In the genomic region with DNA sequence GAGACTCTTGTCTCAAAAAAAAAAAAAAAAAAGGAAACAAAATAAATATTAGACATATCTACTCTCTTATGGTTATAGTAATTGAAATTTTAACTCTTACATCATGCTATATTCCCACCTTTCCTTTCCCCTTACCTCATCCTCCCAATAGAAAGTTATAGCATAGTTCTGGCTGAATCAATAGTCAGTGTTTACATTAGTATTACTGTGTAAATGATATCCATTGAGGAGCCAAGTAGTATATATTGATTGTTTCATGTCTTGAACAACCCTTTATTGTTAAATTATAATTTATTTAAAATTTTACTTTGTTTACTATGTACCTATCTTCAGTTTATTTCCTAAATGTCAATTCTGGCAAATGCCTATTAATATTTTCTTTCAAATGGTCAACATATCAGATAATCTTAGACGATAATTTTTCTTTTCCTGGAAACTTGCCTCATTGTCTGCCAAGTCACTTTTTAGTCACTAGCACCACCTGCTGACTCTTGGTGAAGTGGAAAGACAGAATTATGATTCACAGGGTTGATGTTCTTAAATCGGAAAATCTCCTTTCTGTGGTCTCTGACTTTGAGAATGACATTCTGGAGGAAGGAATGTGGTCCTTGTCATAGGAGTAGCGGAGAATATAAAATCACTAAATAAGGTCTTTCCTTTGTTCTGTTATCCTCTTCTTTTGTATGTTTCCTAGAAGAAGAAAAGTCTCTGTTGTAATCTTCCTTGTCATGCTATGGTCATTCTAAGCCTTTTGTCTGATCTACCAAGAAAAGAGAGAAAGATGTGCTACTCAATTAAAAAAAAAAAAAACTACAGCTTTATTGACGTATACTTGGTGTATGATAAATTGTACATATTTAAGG, we compare ENCODE assay signal across 8 cellular contexts. TPM values are rescaled to one million over a fixed set of nuclear protein-coding genes. Genes with fewer than 3 reads are reported as not detected.
DNase-seq lines count a peak whose midpoint lies in the region; ATAC-seq and TF ChIP-seq lines count a peak whose summit lies in the region.

No MANE protein-coding gene starts in this region.

- peaks cover 6% of the 10 kb centered on the region for H3K27me3 Mint-ChIP-seq in activated CD8-positive, alpha-beta T cell treated with anti-CD3 and anti-CD28 coated beads for 36 hours
- peaks cover 4% of the 10 kb centered on the region for H3K27me3 Mint-ChIP-seq in neural progenitor cell (ENCODE audit: insufficient read depth, low read depth)

- in situ Hi-C loops in Caki2 (cut with HindIII; ENCODE audit: low pct_unique_long_range_greater_than_20kb, low sequenced_read_pairs): no loop called here

- no peaks in the 10 kb centered on the region for H3F3A ChIP-seq in neural progenitor cell (ENCODE audit: low read depth)

- H3K9ac ChIP-seq in neural progenitor cell: no peak overlapping the region

- no peaks in the 10 kb centered on the region for H3K36me3 Mint-ChIP-seq in activated CD8-positive, alpha-beta T cell treated with anti-CD3 and anti-CD28 coated beads for 36 hours (ENCODE audit: low read depth)
- no peaks in the 10 kb centered on the region for H3K36me3 Mint-ChIP-seq in neural progenitor cell

- no peaks in the 10 kb centered on the region for H3K4me1 ChIP-seq in neural progenitor cell

- H3K4me3 ChIP-seq in HL-60 (replicated peaks; ENCODE audit: insufficient read depth, low read length): no peak overlapping the region
- no peak overlapping the region for H3K4me3 ChIP-seq in neural progenitor cell

- H3K27ac ChIP-seq in HL-60 (replicated peaks) (no peak overlapping the region), neural progenitor cell (no peak overlapping the region)

- POLR2A ChIA-PET in activated CD8-positive, alpha-beta T cell treated with anti-CD3 and anti-CD28 coated beads for 36 hours (lab: Charles Lee): interaction anchor here (0.6 to 1.9 kb wide), 5 partner anchors 9 to 188 kb away, joined by 3 to 5 read pairs (median 3); partner anchors contain the start of genes ANKRD34A, NUDT17 and POLR3GL

- no peaks in the 10 kb centered on the region for H3K9me3 ChIP-seq in neural progenitor cell (ENCODE audit: low read depth)

- ATAC-seq in activated CD8-positive, alpha-beta T cell treated with anti-CD3 and anti-CD28 coated beads for 36 hours: peak; percentile 69
- ATAC-seq in HG03039 (IDR thresholded peaks at IDR 0.05; ENCODE audit: unreplicated experiment): no peak
- no peak for ATAC-seq in HG03280 (IDR thresholded peaks at IDR 0.05; ENCODE audit: unreplicated experiment)

- H3K4me1 Mint-ChIP-seq in activated CD8-positive, alpha-beta T cell treated with anti-CD3 and anti-CD28 coated beads for 36 hours (ENCODE audit: low read depth): peaks cover 8% of the 10 kb centered on the region
- peaks cover 4% of the 10 kb centered on the region for H3K4me1 Mint-ChIP-seq in neural progenitor cell

- no peaks in the 10 kb centered on the region for H4K20me1 ChIP-seq in neural progenitor cell (ENCODE audit: low read depth)

- no peak overlapping the region for H3K4me2 ChIP-seq in neural progenitor cell

- DNase-seq in Caki2 (ENCODE audit: low read depth) (peak; percentile 54), HL-60 (ENCODE audit: low read depth in 1 of 2, low spot score in 1 of 2) (peak; percentile 40 to 62), NCI-H774 (lab: John Stamatoyannopoulos, UW) (peak; percentile 69), fibroblast of peridontal ligament (ENCODE audit: extremely low read depth) (peak; percentile 91), neural progenitor cell (ENCODE audit: low spot score) (peak; percentile 66)
- DNase-seq in activated CD8-positive, alpha-beta T cell treated with anti-CD3 and anti-CD28 coated beads for 36 hours: peak; percentile 76

- no peaks in the 10 kb centered on the region for H3K9me3 Mint-ChIP-seq in activated CD8-positive, alpha-beta T cell treated with anti-CD3 and anti-CD28 coated beads for 36 hours
- no peaks in the 10 kb centered on the region for H3K9me3 Mint-ChIP-seq in neural progenitor cell

- intact Hi-C loops in activated CD8-positive, alpha-beta T cell treated with anti-CD3 and anti-CD28 coated beads for 36 hours (cut with micrococcal nuclease): loop anchor here (5.0 kb wide), 1 partner anchor 166 kb away; the partner anchor contains the start of gene NUDT17

- TF ChIP-seq CTCF in HL-60 (IDR thresholded peaks at IDR 0.05; ENCODE audit: insufficient read depth, low read length): peak; percentile 60
- TF ChIP-seq CTCF in activated CD8-positive, alpha-beta T cell treated with anti-CD3 and anti-CD28 coated beads for 36 hours (IDR thresholded peaks at IDR 0.05): peak; percentile 88
- TF ChIP-seq CTCF in neural progenitor cell (IDR thresholded peaks at IDR 0.05): peak; percentile 76

- H3K4me3 Mint-ChIP-seq in activated CD8-positive, alpha-beta T cell treated with anti-CD3 and anti-CD28 coated beads for 36 hours: no peak overlapping the region
- no peak overlapping the region for H3K4me3 Mint-ChIP-seq in neural progenitor cell

- H3K79me2 ChIP-seq in neural progenitor cell (ENCODE audit: low read depth): no peaks in the 10 kb centered on the region

- CTCF ChIA-PET in activated CD8-positive, alpha-beta T cell treated with anti-CD3 and anti-CD28 coated beads for 36 hours (lab: Charles Lee): interaction anchor here (0.7 to 11.9 kb wide), 9 partner anchors 19 to 166 kb away, joined by 3 to 247 read pairs (median 6); partner anchors contain the start of genes NUDT17 and PIAS3

- no peaks in the 10 kb centered on the region for H3K27me3 ChIP-seq in HL-60 (ENCODE audit: insufficient read depth, poor library complexity, severe bottlenecking)
- peaks cover 23% of the 10 kb centered on the region for H3K27me3 ChIP-seq in neural progenitor cell

- no peak overlapping the region for H3K27ac Mint-ChIP-seq in activated CD8-positive, alpha-beta T cell treated with anti-CD3 and anti-CD28 coated beads for 36 hours
- no peak overlapping the region for H3K27ac Mint-ChIP-seq in neural progenitor cell

- H2AFZ ChIP-seq in neural progenitor cell (replicated peaks): no peak overlapping the region

- no peaks in the 10 kb centered on the region for H3K36me3 ChIP-seq in neural progenitor cell

RNA-seq across cellular contexts. Expression of gene HJV, which starts 8.6 kb away (rescaled TPM):
- not detected in 2 replicates for total RNA-seq in Caki2 (2014; rRNA removed; shearing (Covaris generic); ENCODE audit: low replicate concordance)
- not detected for total RNA-seq in activated CD8-positive, alpha-beta T cell treated with anti-CD3 and anti-CD28 coated beads for 36 hours
- not detected in 2 replicates for total RNA-seq in neural progenitor cell (ENCODE audit: low replicate concordance)

RNA-seq across cellular contexts. Expression of gene TXNIP, which starts 16.6 kb away (rescaled TPM):
- total RNA-seq in Caki2 (2014; rRNA removed; shearing (Covaris generic); ENCODE audit: low replicate concordance): 125 and 142 TPM in 2 replicates
- 100 to 1,000 TPM; 130 to 134 TPM for total RNA-seq in activated CD8-positive, alpha-beta T cell treated with anti-CD3 and anti-CD28 coated beads for 36 hours
- total RNA-seq in neural progenitor cell (ENCODE audit: low replicate concordance): 177 and 213 TPM in 2 replicates

RNA-seq across cellular contexts. Expression of gene POLR3GL, which starts 48.4 kb away (rescaled TPM):
- total RNA-seq in Caki2 (2014; rRNA removed; shearing (Covaris generic); ENCODE audit: low replicate concordance): 18.9 and 35.2 TPM in 2 replicates
- 10 to 100 TPM; 22.3 to 23.3 TPM for total RNA-seq in activated CD8-positive, alpha-beta T cell treated with anti-CD3 and anti-CD28 coated beads for 36 hours
- total RNA-seq in neural progenitor cell (ENCODE audit: low replicate concordance): 11.1 and 12.0 TPM in 2 replicates

RNA-seq across cellular contexts. Expression of gene ANKRD34A, which starts 48.6 kb away (rescaled TPM):
- total RNA-seq in Caki2 (2014; rRNA removed; shearing (Covaris generic); ENCODE audit: low replicate concordance): 0.74 TPM in 1 of 2 replicates, not detected in the other
- 1 to 10 TPM; 6.6 to 7.7 TPM for total RNA-seq in activated CD8-positive, alpha-beta T cell treated with anti-CD3 and anti-CD28 coated beads for 36 hours
- 0.06 and 0.28 TPM in 2 replicates for total RNA-seq in neural progenitor cell (ENCODE audit: low replicate concordance)

RNA-seq across cellular contexts. Expression of gene LIX1L, which starts 55.1 kb away (rescaled TPM):
- total RNA-seq in Caki2 (2014; rRNA removed; shearing (Covaris generic); ENCODE audit: low replicate concordance): 19.8 and 26.9 TPM in 2 replicates
- total RNA-seq in activated CD8-positive, alpha-beta T cell treated with anti-CD3 and anti-CD28 coated beads for 36 hours: 10 to 100 TPM; 41.5 to 43.6 TPM
- total RNA-seq in neural progenitor cell (ENCODE audit: low replicate concordance): 12.5 and 13.6 TPM in 2 replicates
